8 cellular contexts compared by ENCODE assay signal in the genomic region with DNA sequence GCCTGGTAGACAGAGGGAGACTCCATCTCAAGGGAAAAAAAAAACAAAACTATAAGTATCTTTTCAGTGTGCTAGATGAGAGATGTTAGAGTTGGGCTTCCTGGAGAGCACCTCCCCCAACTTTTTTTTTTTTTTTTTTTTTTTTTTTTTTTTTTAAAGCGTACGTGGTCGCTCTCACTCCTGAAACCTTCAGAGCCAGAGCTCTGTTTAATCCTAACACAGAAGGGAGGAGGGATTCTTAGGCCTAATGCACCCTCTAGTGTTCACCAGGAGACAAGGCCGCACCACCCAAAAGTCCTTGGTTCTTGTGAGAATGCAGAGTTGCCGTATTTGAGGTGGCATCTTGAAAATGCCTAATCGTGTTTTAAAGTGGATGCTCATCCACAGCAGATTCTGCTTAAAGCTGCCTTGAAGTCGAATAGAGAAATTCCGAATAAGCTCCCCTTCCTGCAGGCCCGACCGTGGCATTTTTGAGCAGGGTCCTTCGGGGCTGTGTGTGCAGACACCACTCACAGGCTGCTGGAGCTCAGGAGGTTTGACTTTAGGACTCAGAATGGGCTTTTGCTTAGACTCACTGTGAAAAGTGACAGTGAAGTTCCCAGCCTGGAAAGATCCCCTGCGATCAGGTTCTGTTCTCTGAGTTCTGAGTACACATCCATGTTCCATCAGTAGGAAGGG.
DNase-seq lines count a peak whose midpoint lies in the region; ATAC-seq and TF ChIP-seq lines count a peak whose summit lies in the region.

No MANE protein-coding gene starts in this region.

- H4K20me1 ChIP-seq in neural cell (ENCODE audit: insufficient read depth), result no peaks in the 10 kb centered on the region

- peak; percentile 87 for TF ChIP-seq RAD21 in neural cell (conservative IDR thresholded peaks at IDR 0.05)

- H3K4me3 Mint-ChIP-seq in activated CD4-positive, alpha-beta T cell treated with anti-CD3 and anti-CD28 coated beads for 36 hours, result no peak overlapping the region

- H3K27ac Mint-ChIP-seq in activated CD4-positive, alpha-beta T cell treated with anti-CD3 and anti-CD28 coated beads for 36 hours, result no peak overlapping the region

- peak; percentile 59 for DNase-seq in activated CD4-positive, alpha-beta T cell treated with anti-CD3 and anti-CD28 coated beads for 36 hours
- no peak for DNase-seq in activated CD4-positive, alpha-beta T cell treated with anti-CD3 and anti-CD28 coated beads for 1 hour
- DNase-seq in NCI-H774 (lab: John Stamatoyannopoulos, UW) (peak; percentile 47), activated T-cell treated with anti-CD3 and anti-CD28 coated beads for 4 hours (peak; percentile 30), fibroblast of pulmonary artery (ENCODE audit: low read depth) (peak; percentile 91), ureter (ENCODE audit: low spot score) (peak; percentile 73)

- no peaks in the 10 kb centered on the region for H3K9me3 ChIP-seq in neural cell (ENCODE audit: low read length)

- H3K9ac ChIP-seq in neural cell (ENCODE audit: low read length), result no peak overlapping the region

- no peak overlapping the region for H3K4me2 ChIP-seq in neural cell (ENCODE audit: low read length)

- no peak for TF ChIP-seq EP300 in neural cell (conservative IDR thresholded peaks at IDR 0.05; ENCODE audit: poor library complexity, severe bottlenecking)

- CTCF ChIA-PET in activated CD4-positive, alpha-beta T cell treated with anti-CD3 and anti-CD28 coated beads for 36 hours (lab: Charles Lee), result interaction anchor here (0.5 to 3.0 kb wide), 14 partner anchors 11 to 1848 kb away, joined by 3 to 23 read pairs (median 4); no protein-coding TSS in a partner anchor

- no peaks in the 10 kb centered on the region for H3K36me3 ChIP-seq in neural cell (ENCODE audit: insufficient read depth, low read length)

- peaks cover 9% of the 10 kb centered on the region for H3K27me3 Mint-ChIP-seq in activated CD4-positive, alpha-beta T cell treated with anti-CD3 and anti-CD28 coated beads for 36 hours

- no peaks in the 10 kb centered on the region for H3K4me1 Mint-ChIP-seq in activated CD4-positive, alpha-beta T cell treated with anti-CD3 and anti-CD28 coated beads for 36 hours

- TF ChIP-seq CTCF in fibroblast of pulmonary artery (IDR thresholded peaks at IDR 0.05; ENCODE audit: low read length, missing control alignments) (peak; percentile 79), neural cell (IDR thresholded peaks at IDR 0.05; ENCODE audit: poor library complexity, severe bottlenecking) (peak; percentile 82)

- H3K27me3 ChIP-seq in neural cell (ENCODE audit: insufficient read depth, low read depth, low read length), result no peaks in the 10 kb centered on the region

- H3K36me3 Mint-ChIP-seq in activated CD4-positive, alpha-beta T cell treated with anti-CD3 and anti-CD28 coated beads for 36 hours (ENCODE audit: low read depth), result no peaks in the 10 kb centered on the region

- H2AFZ ChIP-seq in neural cell (ENCODE audit: low read depth, low read length), result no peak overlapping the region

- H3K27ac ChIP-seq in neural cell (ENCODE audit: low read length), result no peak overlapping the region

- no peaks in the 10 kb centered on the region for H3K9me2 ChIP-seq in neural cell (ENCODE audit: insufficient read depth, low read length)

- intact Hi-C loops in activated CD4-positive, alpha-beta T cell treated with anti-CD3 and anti-CD28 coated beads for 36 hours (cut with DNase I, micrococcal nuclease), result loop anchor here (1.0 kb wide), 3 partner anchors 151 to 1196 kb away; no protein-coding TSS in a partner anchor

- H3K79me2 ChIP-seq in neural cell (replicated peaks; ENCODE audit: insufficient read depth, low read length), result no peaks in the 10 kb centered on the region

- no peaks in the 10 kb centered on the region for H3K9me3 Mint-ChIP-seq in activated CD4-positive, alpha-beta T cell treated with anti-CD3 and anti-CD28 coated beads for 36 hours (ENCODE audit: low read depth)

- H3K4me3 ChIP-seq in fibroblast of pulmonary artery (replicated peaks; ENCODE audit: low read depth, low read length) (no peak overlapping the region), neural cell (ENCODE audit: low read length) (no peak overlapping the region)

- ATAC-seq in activated CD4-positive, alpha-beta T cell treated with anti-CD3 and anti-CD28 coated beads for 36 hours, result peak; percentile 87
- peak; percentile 60 for ATAC-seq in HG03432 (IDR thresholded peaks at IDR 0.05; ENCODE audit: unreplicated experiment)

- no peaks in the 10 kb centered on the region for H3F3A ChIP-seq in neural cell (ENCODE audit: insufficient read depth, low read length, poor library complexity, severe bottlenecking)

- POLR2A ChIA-PET in activated CD4-positive, alpha-beta T cell treated with anti-CD3 and anti-CD28 coated beads for 36 hours (lab: Charles Lee), result interaction anchor here (0.6 kb wide), 2 partner anchors 11 to 148 kb away, joined by 3 to 4 read pairs; no protein-coding TSS in a partner anchor

TF ChIP-seq in neural cell, 6 proteins besides CTCF, POLR2A, EP300 and RAD21:
- TF ChIP-seq SMC3 (conservative IDR thresholded peaks at IDR 0.05; ENCODE audit: poor library complexity), result peak; percentile 85
- TF ChIP-seq, protein P1, sequence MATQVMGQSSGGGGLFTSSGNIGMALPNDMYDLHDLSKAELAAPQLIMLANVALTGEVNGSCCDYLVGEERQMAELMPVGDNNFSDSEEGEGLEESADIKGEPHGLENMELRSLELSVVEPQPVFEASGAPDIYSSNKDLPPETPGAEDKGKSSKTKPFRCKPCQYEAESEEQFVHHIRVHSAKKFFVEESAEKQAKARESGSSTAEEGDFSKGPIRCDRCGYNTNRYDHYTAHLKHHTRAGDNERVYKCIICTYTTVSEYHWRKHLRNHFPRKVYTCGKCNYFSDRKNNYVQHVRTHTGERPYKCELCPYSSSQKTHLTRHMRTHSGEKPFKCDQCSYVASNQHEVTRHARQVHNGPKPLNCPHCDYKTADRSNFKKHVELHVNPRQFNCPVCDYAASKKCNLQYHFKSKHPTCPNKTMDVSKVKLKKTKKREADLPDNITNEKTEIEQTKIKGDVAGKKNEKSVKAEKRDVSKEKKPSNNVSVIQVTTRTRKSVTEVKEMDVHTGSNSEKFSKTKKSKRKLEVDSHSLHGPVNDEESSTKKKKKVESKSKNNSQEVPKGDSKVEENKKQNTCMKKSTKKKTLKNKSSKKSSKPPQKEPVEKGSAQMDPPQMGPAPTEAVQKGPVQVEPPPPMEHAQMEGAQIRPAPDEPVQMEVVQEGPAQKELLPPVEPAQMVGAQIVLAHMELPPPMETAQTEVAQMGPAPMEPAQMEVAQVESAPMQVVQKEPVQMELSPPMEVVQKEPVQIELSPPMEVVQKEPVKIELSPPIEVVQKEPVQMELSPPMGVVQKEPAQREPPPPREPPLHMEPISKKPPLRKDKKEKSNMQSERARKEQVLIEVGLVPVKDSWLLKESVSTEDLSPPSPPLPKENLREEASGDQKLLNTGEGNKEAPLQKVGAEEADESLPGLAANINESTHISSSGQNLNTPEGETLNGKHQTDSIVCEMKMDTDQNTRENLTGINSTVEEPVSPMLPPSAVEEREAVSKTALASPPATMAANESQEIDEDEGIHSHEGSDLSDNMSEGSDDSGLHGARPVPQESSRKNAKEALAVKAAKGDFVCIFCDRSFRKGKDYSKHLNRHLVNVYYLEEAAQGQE (IDR thresholded peaks at IDR 0.05; ENCODE audit: borderline replicate concordance), result no peak
- no peak for TF ChIP-seq MXI1 (conservative IDR thresholded peaks at IDR 0.05; ENCODE audit: poor library complexity, severe bottlenecking)
